12 cellular contexts compared by ENCODE assay signal in the genomic region with DNA sequence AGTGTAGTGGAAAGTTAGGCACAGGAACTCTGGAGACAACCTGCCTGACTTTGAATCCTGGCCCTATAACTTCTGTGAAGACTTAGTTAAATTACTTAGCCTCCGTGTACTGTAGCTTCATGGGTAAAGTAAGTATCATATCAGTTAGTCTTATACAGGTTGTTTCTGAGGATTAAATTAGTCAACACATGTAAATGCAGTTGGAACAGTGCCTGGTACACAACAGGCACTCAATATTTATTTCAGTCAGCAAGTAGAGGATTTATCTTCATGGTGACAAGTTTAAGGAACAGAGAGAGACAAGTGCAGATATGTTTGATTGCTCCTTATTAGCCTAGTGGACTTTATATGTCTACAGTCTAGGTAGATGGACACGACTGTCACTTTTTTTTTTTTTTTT. TPM values are rescaled to one million over a fixed set of nuclear protein-coding genes. Genes with fewer than 3 reads are reported as not detected.
A peak's percentile ranks its signal among the peaks of the same experiment; 100 is the strongest.
DNase-seq lines count a peak whose midpoint lies in the region; ATAC-seq and TF ChIP-seq lines count a peak whose summit lies in the region.
"Had no signal": no experiment of that assay in that cellular context is flagged by ENCODE, and none has a peak within 500 bp of the region (broad histone marks: within the 10 kb centered on the region; RNA-seq: fewer than 3 reads in every experiment).

No MANE protein-coding gene starts in this region.

- no peak overlapping the region for H3K27ac ChIP-seq in A673 (ENCODE audit: low read depth, low read length, poor library complexity, severe bottlenecking)
- no peak overlapping the region for H3K27ac ChIP-seq in HUES48 (ENCODE audit: low read depth, low read length)
- H3K27ac ChIP-seq in mesodermal cell (ENCODE audit: low read depth, low read length, severe bottlenecking) = no peak overlapping the region

- DNase-seq in A673 (ENCODE audit: low spot score) (no peak), MCF 10A (ENCODE audit: unreplicated experiment) (no peak), NCI-H345 treated with DMSO at 0.1 percent for 48 hours (lab: John Stamatoyannopoulos, UW; ENCODE audit: unreplicated experiment) (no peak), AML-193 (lab: John Stamatoyannopoulos, UW) (no peak)
- DNase-seq in stimulated activated naive CD4-positive, alpha-beta T cell (lab: John Stamatoyannopoulos, UW) = no peak
- DNase-seq: activated effector memory CD4-positive, alpha-beta T cell treated with Interleukin-2 at 50 U/mL for 16 hours; T1000 had no signal

- H3K9me3 ChIP-seq in A673 (ENCODE audit: low read depth, low read length, poor library complexity, severe bottlenecking) (no peaks in the 10 kb centered on the region), HUES48 (ENCODE audit: control insufficient read depth, insufficient read depth, low read length) (no peaks in the 10 kb centered on the region), mesodermal cell (ENCODE audit: control insufficient read depth, low read length) (no peaks in the 10 kb centered on the region)

- TF ChIP-seq CTCF in A673 (conservative IDR thresholded peaks at IDR 0.05; ENCODE audit: low read depth, low read length) = no peak
- no peak for TF ChIP-seq CTCF in MCF 10A (IDR thresholded peaks at IDR 0.05; ENCODE audit: unreplicated experiment)

- POLR2A ChIA-PET in A673 (lab: Charles Lee; ENCODE audit: low non-redundant PET) = no interaction called here
- POLR2A ChIA-PET in MCF 10A (lab: Yijun Ruan, JAX) = interaction anchor here (5.8 kb wide), 1 partner anchor 18 kb away, joined by 31 read pairs; a partner anchor contains a TSS

- CTCF ChIA-PET in A673 (lab: Charles Lee) = no interaction called here
- CTCF ChIA-PET in MCF 10A (lab: Yijun Ruan, JAX) = interaction anchor here (0.5 to 1.6 kb wide), 2 partner anchors 8 to 18 kb away, joined by 3 to 4 read pairs; no protein-coding TSS in a partner anchor

- H3K9ac ChIP-seq in HUES48 (ENCODE audit: low read depth, low read length) = no peak overlapping the region

- H3K36me3 ChIP-seq in A673 (ENCODE audit: insufficient read depth, low read length, poor library complexity, severe bottlenecking) = no peaks in the 10 kb centered on the region
- no peaks in the 10 kb centered on the region for H3K36me3 ChIP-seq in HUES48 (ENCODE audit: control insufficient read depth, insufficient read depth, low read length)
- H3K36me3 ChIP-seq in mesodermal cell (ENCODE audit: control insufficient read depth, insufficient read depth, low read length) = no peaks in the 10 kb centered on the region

- H3K4me1 Mint-ChIP-seq in MCF 10A (ENCODE audit: insufficient read depth, unreplicated experiment) = peaks cover 23% of the 10 kb centered on the region

- no peaks in the 10 kb centered on the region for H3K9me3 Mint-ChIP-seq in MCF 10A (ENCODE audit: unreplicated experiment)

- peak overlapping the region; percentile 80 for H3K4me3 Mint-ChIP-seq in MCF 10A (ENCODE audit: unreplicated experiment)

- 100% methylated on average over 1 of the region's 2 CpGs; no CpG with 5 or more reads in 1 of the 2 experiments for WGBS in mesodermal cell (ENCODE audit: insufficient coverage in 2 of 2), 2 experiments

- H3K27me3 Mint-ChIP-seq in MCF 10A (ENCODE audit: insufficient read depth, unreplicated experiment) = no peaks in the 10 kb centered on the region

- H3K27me3 ChIP-seq in A673 (replicated peaks; ENCODE audit: insufficient read depth, low read depth, low read length, poor library complexity) (peaks cover 37% of the 10 kb centered on the region), HUES48 (ENCODE audit: control insufficient read depth, insufficient read depth, low read length) (peaks cover 56% of the 10 kb centered on the region)

- no peak overlapping the region for H3K27ac Mint-ChIP-seq in MCF 10A (ENCODE audit: low read depth, unreplicated experiment)

- no peak for ATAC-seq in GM18511 (IDR thresholded peaks at IDR 0.05; ENCODE audit: unreplicated experiment)
- ATAC-seq: GM12878 had no signal

- H3K4me3 ChIP-seq in A673 (ENCODE audit: low read depth, low read length, poor library complexity, severe bottlenecking) = peak overlapping the region; percentile 57
- H3K4me3 ChIP-seq in HUES48 (ENCODE audit: low read depth, low read length) = peak overlapping the region; percentile 78
- H3K4me3 ChIP-seq in mesodermal cell (ENCODE audit: extremely low read depth, insufficient read depth, low read length, poor library complexity, severe bottlenecking) = peak overlapping the region; percentile 52

- no peaks in the 10 kb centered on the region for H3K36me3 Mint-ChIP-seq in MCF 10A (ENCODE audit: insufficient read depth, unreplicated experiment)

- BruUV-seq in A673 (replicated peaks; lab: Mats Ljungman, UMichigan) = no TSS peak
- no TSS peak for BruUV-seq in MCF 10A (replicated peaks; lab: Mats Ljungman, UMichigan)

- intact Hi-C loops in A673 (cut with micrococcal nuclease; ENCODE audit: unreplicated experiment) = no loop called here
- intact Hi-C loops in MCF 10A (cut with micrococcal nuclease) = loop anchor here (2.0 kb wide), 1 partner anchor 19 kb away; a partner anchor contains a TSS

- peaks cover 6% of the 10 kb centered on the region for H3K4me1 ChIP-seq in A673 (ENCODE audit: insufficient read depth, low read length, poor library complexity, severe bottlenecking)
- peaks cover 10% of the 10 kb centered on the region for H3K4me1 ChIP-seq in HUES48 (ENCODE audit: control insufficient read depth, insufficient read depth, low read length)
- H3K4me1 ChIP-seq in mesodermal cell (ENCODE audit: control insufficient read depth, insufficient read depth, low read length, poor library complexity, severe bottlenecking) = peaks cover 3% of the 10 kb centered on the region

RNA-seq across cellular contexts. Expression of a gene that starts 2.7 kb away (rescaled TPM):
- 0.61 and 1.3 TPM in 2 replicates for total RNA-seq in A673 (2021)
- 5.1 and 6.4 TPM in 2 replicates for total RNA-seq in MCF 10A (2022)
- polyA plus RNA-seq in mesodermal cell (2013, experiment 1 of 2) = 4.9 TPM
- polyA plus RNA-seq in mesodermal cell (2013, experiment 2 of 2) = 8.3 TPM
- total RNA-seq: GM12878, lung microvascular endothelial cell had no signal

RNA-seq across cellular contexts. Expression of a gene that starts 17.9 kb away (rescaled TPM):
- 32.4 and 33.0 TPM in 2 replicates for total RNA-seq in A673 (2021)
- 43.8 and 52.3 TPM in 2 replicates for total RNA-seq in MCF 10A (2022)
- 19.6 TPM for polyA plus RNA-seq in mesodermal cell (2013, experiment 1 of 2)
- polyA plus RNA-seq in mesodermal cell (2013, experiment 2 of 2) = 21.7 TPM
